In the genomic region with DNA sequence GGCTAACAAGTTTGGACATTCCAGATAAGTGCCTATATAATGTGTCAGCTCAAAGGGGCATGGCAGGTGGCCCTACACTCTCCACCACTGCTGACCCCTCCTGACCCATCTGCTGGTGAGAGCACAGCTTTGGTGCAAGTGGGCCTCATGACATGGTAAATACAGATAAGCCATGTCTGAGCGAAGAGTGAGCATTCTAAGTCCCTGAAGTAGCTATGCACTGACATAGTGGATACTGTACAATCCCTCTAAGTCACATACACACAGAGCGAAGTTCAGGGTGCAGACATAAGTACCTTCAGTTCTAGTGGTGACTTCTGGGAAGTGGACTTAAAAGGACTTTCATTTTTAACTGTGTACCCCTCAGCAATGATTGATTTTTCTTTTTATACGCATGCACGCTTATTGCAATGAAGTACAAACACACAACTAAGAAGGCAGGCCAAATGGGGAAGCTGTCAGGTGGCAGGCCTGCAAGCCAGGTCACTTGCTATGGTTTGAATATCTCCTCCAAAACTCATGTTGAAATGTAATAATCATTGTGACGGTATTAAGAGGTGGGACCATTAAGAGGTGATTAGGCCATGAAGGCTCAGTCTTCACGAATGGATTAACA, we compare ENCODE assay signal across 11 cellular contexts. TPM values are rescaled to one million over a fixed set of nuclear protein-coding genes. Genes with fewer than 3 reads are reported as not detected.
DNase-seq lines count a peak whose midpoint lies in the region; ATAC-seq and TF ChIP-seq lines count a peak whose summit lies in the region.
"Had no signal": no experiment of that assay in that cellular context is flagged by ENCODE, and none has a peak within 500 bp of the region (broad histone marks: within the 10 kb centered on the region; RNA-seq: fewer than 3 reads in every experiment).

No MANE protein-coding gene starts in this region.

- no peaks in the 10 kb centered on the region for H3K9me3 Mint-ChIP-seq in activated naive CD8-positive, alpha-beta T cell (ENCODE audit: low read depth)
- H3K9me3 Mint-ChIP-seq: memory B cell had no signal

- in situ Hi-C loops in HAP-1 (cut with MboI; ENCODE audit: low sequenced_read_pairs): no loop called here

- peak overlapping the region; percentile 76 for H3K4me3 Mint-ChIP-seq in activated naive CD8-positive, alpha-beta T cell
- H3K4me3 Mint-ChIP-seq: memory B cell had no signal

- H3K36me3 ChIP-seq in right atrium auricular region (no peaks in the 10 kb centered on the region), muscle layer of colon (ENCODE audit: insufficient read depth, low read length) (peaks cover 4% of the 10 kb centered on the region), urinary bladder (ENCODE audit: insufficient read depth) (no peaks in the 10 kb centered on the region), HAP-1 (replicated peaks) (no peaks in the 10 kb centered on the region; the same call in 1 of the 2 replicates)

- peak overlapping the region; percentile 78 for H3K27ac Mint-ChIP-seq in activated naive CD8-positive, alpha-beta T cell
- H3K27ac Mint-ChIP-seq: memory B cell had no signal

- no peaks in the 10 kb centered on the region for H3K27me3 Mint-ChIP-seq in activated naive CD8-positive, alpha-beta T cell
- H3K27me3 Mint-ChIP-seq: memory B cell had no signal

- H3K4me1 Mint-ChIP-seq in activated naive CD8-positive, alpha-beta T cell (ENCODE audit: low read depth): peaks cover 92% of the 10 kb centered on the region

- WGBS in urinary bladder: 90% methylated on average over 6 of the region's 6 CpGs

- no peak for TF ChIP-seq CTCF in right atrium auricular region (IDR thresholded peaks at IDR 0.05)

- no peak for ATAC-seq in GM19023 (IDR thresholded peaks at IDR 0.05; ENCODE audit: unreplicated experiment)

- H3K36me3 Mint-ChIP-seq in activated naive CD8-positive, alpha-beta T cell: peaks cover 13% of the 10 kb centered on the region

- no peak overlapping the region for H3K9ac ChIP-seq in muscle layer of colon (ENCODE audit: low read length)

- H3K27ac ChIP-seq in right atrium auricular region: no peak overlapping the region
- H3K27ac ChIP-seq in muscle layer of colon (ENCODE audit: low read depth, low read length): peak overlapping the region; percentile 78
- peak overlapping the region; percentile 27 for H3K27ac ChIP-seq in urinary bladder (ENCODE audit: low read depth)

- H3K4me3 ChIP-seq in right atrium auricular region (no peak overlapping the region), muscle layer of colon (ENCODE audit: low read depth in 1 of 2, low read length in 2 of 2) (no peak overlapping the region), urinary bladder (ENCODE audit: low read depth, low read length) (no peak overlapping the region), HAP-1 (no peak overlapping the region)

- H3K9me3 ChIP-seq in right atrium auricular region: no peaks in the 10 kb centered on the region
- no peaks in the 10 kb centered on the region for H3K9me3 ChIP-seq in muscle layer of colon (ENCODE audit: low read length)
- H3K9me3 ChIP-seq in HAP-1: no peaks in the 10 kb centered on the region

- intact Hi-C loops in cardiac septum (cut with DNase I): no loop called here

- DNase-seq in cardiac septum (ENCODE audit: low spot score) (peak; percentile 56), right atrium auricular region (ENCODE audit: low spot score) (no peak), NCI-H526 treated with DMSO at 0.1 percent for 48 hours (lab: John Stamatoyannopoulos, UW) (no peak), HAP-1 (ENCODE audit: low spot score in 2 of 2) (no peak)
- DNase-seq: NCI-H146 had no signal

- H3K27me3 ChIP-seq in right atrium auricular region (no peaks in the 10 kb centered on the region), muscle layer of colon (ENCODE audit: control insufficient read depth in 1 of 2, insufficient read depth in 2 of 2, low read length in 2 of 2) (no peaks in the 10 kb centered on the region), HAP-1 (ENCODE audit: low read depth) (no peaks in the 10 kb centered on the region)

- peaks cover 0 to 44% of the 10 kb centered on the region in 2 donors for H3K4me1 ChIP-seq in right atrium auricular region
- peaks cover 41% of the 10 kb centered on the region for H3K4me1 ChIP-seq in muscle layer of colon (ENCODE audit: insufficient read depth, low read length)
- no peaks in the 10 kb centered on the region for H3K4me1 ChIP-seq in urinary bladder (ENCODE audit: insufficient read depth)
- H3K4me1 ChIP-seq in HAP-1: no peaks in the 10 kb centered on the region

RNA-seq across cellular contexts. Expression of gene TBC1D2B, which starts 41.5 kb away (rescaled TPM):
- total RNA-seq in cardiac septum (11.3 TPM), right atrium auricular region (10 to 100 TPM; 12.5 to 27.7 TPM), urinary bladder (55.0 TPM)
- polyA plus RNA-seq in urinary bladder: 31.6 TPM

RNA-seq across cellular contexts. Expression of gene SH2D7, which starts 56.4 kb away (rescaled TPM):
- total RNA-seq in cardiac septum: not detected
- not detected for total RNA-seq in right atrium auricular region
- not detected for total RNA-seq in urinary bladder
- not detected for polyA plus RNA-seq in urinary bladder
- total RNA-seq: bronchial epithelial cell had no signal

Comparison
In these comparisons a context has a peak if more than half of its experiments do, and no peak if none do; other contexts are left out.
1. H3K27ac ChIP-seq: peak in muscle layer of colon (single experiment) and urinary bladder (single experiment); none in right atrium auricular region (0 of 2).